ENCODE assay signal across 10 cellular contexts in the genomic region with DNA sequence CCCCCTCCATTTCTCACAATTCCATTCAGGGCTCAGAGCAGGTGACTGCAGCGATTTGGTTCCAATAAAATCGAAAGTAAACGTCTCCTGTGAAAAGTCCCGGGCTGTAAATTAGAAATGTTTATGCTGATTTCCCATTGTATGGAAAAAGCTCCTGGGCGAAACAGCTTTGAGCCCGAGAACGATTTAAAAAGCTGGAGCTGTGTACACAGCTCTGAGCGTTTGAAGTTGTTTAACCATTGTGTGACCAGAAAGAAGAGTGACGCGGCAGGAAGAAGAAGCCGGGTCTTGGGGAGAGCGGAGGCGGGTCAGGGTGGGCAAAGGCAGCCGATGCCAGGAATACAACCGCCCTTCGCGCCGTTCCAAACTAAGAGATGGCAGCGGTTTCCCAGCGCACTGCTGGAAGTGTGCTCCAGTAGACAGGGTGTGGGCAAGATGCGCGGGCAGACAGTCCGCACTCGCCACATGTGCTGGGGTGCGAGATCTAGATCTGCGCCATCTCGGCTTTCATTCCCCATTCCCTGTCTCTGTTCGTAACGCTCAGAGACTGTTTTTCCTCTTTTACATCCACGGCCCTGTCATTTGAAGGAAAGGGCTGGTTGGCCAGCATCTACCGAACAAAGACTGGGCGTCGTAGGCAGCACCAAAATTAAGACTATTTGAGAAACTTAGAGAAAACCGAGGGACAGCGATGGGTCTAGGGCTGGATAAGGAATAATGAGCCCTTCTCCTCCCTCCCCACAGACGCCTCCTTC. TPM values are rescaled to one million over a fixed set of nuclear protein-coding genes. Genes with fewer than 3 reads are reported as not detected.
DNase-seq lines count a peak whose midpoint lies in the region; ATAC-seq and TF ChIP-seq lines count a peak whose summit lies in the region.
"Had no signal": no experiment of that assay in that cellular context is flagged by ENCODE, and none has a peak within 500 bp of the region (broad histone marks: within the 10 kb centered on the region; RNA-seq: fewer than 3 reads in every experiment).

No MANE protein-coding gene starts in this region.

- H3K27me3 Mint-ChIP-seq in central memory CD8-positive, alpha-beta T cell, result peaks cover 92% of the 10 kb centered on the region
- H3K27me3 Mint-ChIP-seq in osteocyte (ENCODE audit: unreplicated experiment), result peaks cover 74% of the 10 kb centered on the region

- peaks cover 47% of the 10 kb centered on the region for H3K4me1 Mint-ChIP-seq in central memory CD8-positive, alpha-beta T cell
- peaks cover 24% of the 10 kb centered on the region for H3K4me1 Mint-ChIP-seq in osteocyte (ENCODE audit: unreplicated experiment)

- H3K27ac Mint-ChIP-seq in central memory CD8-positive, alpha-beta T cell (ENCODE audit: low read depth), result no peak overlapping the region
- no peak overlapping the region for H3K27ac Mint-ChIP-seq in osteocyte (ENCODE audit: unreplicated experiment)

- no peak for TF ChIP-seq CTCF in osteocyte (IDR thresholded peaks at IDR 0.05)

- H3K4me3 Mint-ChIP-seq in central memory CD8-positive, alpha-beta T cell, result peak overlapping the region; percentile 82
- H3K4me3 Mint-ChIP-seq in osteocyte (ENCODE audit: unreplicated experiment), result peak overlapping the region; percentile 61

- DNase-seq in COLO668 (lab: John Stamatoyannopoulos, UW; ENCODE audit: unreplicated experiment) (peak; percentile 64), LoVo (ENCODE audit: low spot score) (peak; percentile 9), osteocyte (ENCODE audit: extremely low spot score, unreplicated experiment) (no peak), NCI-H187 treated with DMSO at 0.1 percent for 48 hours (lab: John Stamatoyannopoulos, UW) (no peak)
- DNase-seq in central memory CD8-positive, alpha-beta T cell (ENCODE audit: low spot score in 2 of 2), result no peak
- DNase-seq: cortex of kidney had no signal

- peaks cover 1% of the 10 kb centered on the region for H3K36me3 Mint-ChIP-seq in central memory CD8-positive, alpha-beta T cell (ENCODE audit: insufficient read depth)
- peaks cover 5% of the 10 kb centered on the region for H3K36me3 Mint-ChIP-seq in osteocyte (ENCODE audit: unreplicated experiment)

- H3K9me3 Mint-ChIP-seq in central memory CD8-positive, alpha-beta T cell, result no peaks in the 10 kb centered on the region
- H3K9me3 Mint-ChIP-seq in osteocyte (ENCODE audit: unreplicated experiment), result no peaks in the 10 kb centered on the region

- ATAC-seq in central memory CD8-positive, alpha-beta T cell (replicated peaks; ENCODE audit: extremely low read depth, poor library complexity, severe bottlenecking), result no peak
- ATAC-seq in GM18873 (IDR thresholded peaks at IDR 0.05; ENCODE audit: low FRiP score, unreplicated experiment), result no peak
- no peak for ATAC-seq in GM18867 (IDR thresholded peaks at IDR 0.05; ENCODE audit: unreplicated experiment)

RNA-seq across cellular contexts. Expression of a gene that starts 1.0 kb away (rescaled TPM):
- not detected in 2 replicates for total RNA-seq in osteocyte
- total RNA-seq: HT1080, occipital lobe had no signal

Comparison
In these comparisons a context has a peak if more than half of its experiments do, and no peak if none do; other contexts are left out.
1. DNase-seq: peak in COLO668 (single experiment) and LoVo (single experiment); none in central memory CD8-positive, alpha-beta T cell (0 of 2), osteocyte (single experiment) and NCI-H187 treated with DMSO at 0.1 percent for 48 hours (single experiment).